20 cellular contexts compared by ENCODE assay signal in genomic region chr22:25602924-25603323, GRCh38.
"Had no signal": no experiment of that assay in that cellular context is flagged by ENCODE, and none has a peak within 500 bp of the region (broad histone marks: within the 10 kb centered on the region; RNA-seq: fewer than 3 reads in every experiment).

No MANE protein-coding gene starts in this region.

- H3K4me2 ChIP-seq: neural progenitor cell had no signal

- H3K27me3 ChIP-seq: heart right ventricle, left lung, neural progenitor cell, right atrium auricular region had no signal

- H3K4me1 Mint-ChIP-seq: neural progenitor cell had no signal

- H3K4me1 ChIP-seq: heart right ventricle, left lung, neural progenitor cell, right atrium auricular region had no signal

- H3K9me3 Mint-ChIP-seq: activated B cell treated with CpG ODN at 0.5 μM for 24 hours; activated T-cell treated with anti-CD3 and anti-CD28 coated beads, Interleukin-2, amount 50 U/mL, for 72 hours; dendritic cell treated with granulocyte-macrophage colony-stimulating factor and Interleukin-4, amounts not matched to agents 40 ng/mL and 50 ng/mL, for 4 days; neural progenitor cell; stimulated activated naive CD8-positive, alpha-beta T cell treated with anti-CD3 and anti-CD28 coated beads, Interleukin-15, Interleukin-2, amounts not matched to agents 100 ng/mL and 50 ng/mL, for 24 hours had no signal

- DNase-seq: activated B cell treated with CpG ODN at 0.5 μM for 24 hours; activated CD4-positive, alpha-beta T cell treated with anti-CD3 and anti-CD28 coated beads for 4 hours; activated CD8-positive, alpha-beta memory T cell treated with anti-CD3 and anti-CD28 coated beads, Interleukin-2, amount 50 U/mL, for 4 hours; activated effector memory CD4-positive, alpha-beta T cell treated with anti-CD3 and anti-CD28 coated beads, Interleukin-2, amount 50 U/mL, for 16 hours; activated naive CD4-positive, alpha-beta T cell treated with anti-CD3 and anti-CD28 coated beads, Interleukin-2, amount 50 U/mL, for 16 hours; activated T-cell treated with anti-CD3 and anti-CD28 coated beads, Interleukin-2, amount 50 U/mL, for 72 hours; effector CD8-positive, alpha-beta T cell; heart right ventricle; left lung; midbrain; naive thymus-derived CD4-positive, alpha-beta T cell; trophoblast cell had no signal

- H3K27ac Mint-ChIP-seq: activated B cell treated with CpG ODN at 0.5 μM for 24 hours; activated T-cell treated with anti-CD3 and anti-CD28 coated beads, Interleukin-2, amount 50 U/mL, for 72 hours; dendritic cell treated with granulocyte-macrophage colony-stimulating factor and Interleukin-4, amounts not matched to agents 40 ng/mL and 50 ng/mL, for 4 days; naive thymus-derived CD4-positive, alpha-beta T cell; neural progenitor cell; stimulated activated naive CD8-positive, alpha-beta T cell treated with anti-CD3 and anti-CD28 coated beads, Interleukin-15, Interleukin-2, amounts not matched to agents 100 ng/mL and 50 ng/mL, for 24 hours; T-helper 2 cell treated with Interferon-gamma antibody and Interleukin-4, amounts not matched to agents 5 μg/mL and 100 μg/mL, for 36 hours had no signal

- H3K4me3 Mint-ChIP-seq: activated B cell treated with CpG ODN at 0.5 μM for 24 hours; activated T-cell treated with anti-CD3 and anti-CD28 coated beads, Interleukin-2, amount 50 U/mL, for 72 hours; dendritic cell treated with granulocyte-macrophage colony-stimulating factor and Interleukin-4, amounts not matched to agents 40 ng/mL and 50 ng/mL, for 4 days; naive thymus-derived CD4-positive, alpha-beta T cell; neural progenitor cell; stimulated activated naive CD8-positive, alpha-beta T cell treated with anti-CD3 and anti-CD28 coated beads, Interleukin-15, Interleukin-2, amounts not matched to agents 100 ng/mL and 50 ng/mL, for 24 hours; T-helper 2 cell treated with Interferon-gamma antibody and Interleukin-4, amounts not matched to agents 5 μg/mL and 100 μg/mL, for 36 hours had no signal

- H3K27ac ChIP-seq: heart right ventricle, left lung, neural progenitor cell, right atrium auricular region, skin epidermis had no signal

- H3K36me3 ChIP-seq: heart right ventricle, left lung, neural progenitor cell, prostate gland, right atrium auricular region had no signal

- H3K27me3 Mint-ChIP-seq: activated B cell treated with CpG ODN at 0.5 μM for 24 hours; dendritic cell treated with granulocyte-macrophage colony-stimulating factor and Interleukin-4, amounts not matched to agents 40 ng/mL and 50 ng/mL, for 4 days; naive thymus-derived CD4-positive, alpha-beta T cell; stimulated activated naive CD8-positive, alpha-beta T cell treated with anti-CD3 and anti-CD28 coated beads, Interleukin-15, Interleukin-2, amounts not matched to agents 100 ng/mL and 50 ng/mL, for 24 hours had no signal

- ATAC-seq: activated T-cell treated with anti-CD3 and anti-CD28 coated beads, Interleukin-2, amount 50 U/mL, for 72 hours; esophagus mucosa; heart right ventricle; left lung; naive thymus-derived CD4-positive, alpha-beta T cell had no signal

- H2AFZ ChIP-seq: neural progenitor cell had no signal

- H3K9me3 ChIP-seq: heart right ventricle, left lung, prostate gland, right atrium auricular region had no signal

- H3K4me3 ChIP-seq: heart right ventricle, left lung, neural progenitor cell, prostate gland, right atrium auricular region, skin epidermis had no signal

- H3K9ac ChIP-seq: neural progenitor cell had no signal
